Comparison of ENCODE assay signal across 6 cellular contexts in the genomic region with DNA sequence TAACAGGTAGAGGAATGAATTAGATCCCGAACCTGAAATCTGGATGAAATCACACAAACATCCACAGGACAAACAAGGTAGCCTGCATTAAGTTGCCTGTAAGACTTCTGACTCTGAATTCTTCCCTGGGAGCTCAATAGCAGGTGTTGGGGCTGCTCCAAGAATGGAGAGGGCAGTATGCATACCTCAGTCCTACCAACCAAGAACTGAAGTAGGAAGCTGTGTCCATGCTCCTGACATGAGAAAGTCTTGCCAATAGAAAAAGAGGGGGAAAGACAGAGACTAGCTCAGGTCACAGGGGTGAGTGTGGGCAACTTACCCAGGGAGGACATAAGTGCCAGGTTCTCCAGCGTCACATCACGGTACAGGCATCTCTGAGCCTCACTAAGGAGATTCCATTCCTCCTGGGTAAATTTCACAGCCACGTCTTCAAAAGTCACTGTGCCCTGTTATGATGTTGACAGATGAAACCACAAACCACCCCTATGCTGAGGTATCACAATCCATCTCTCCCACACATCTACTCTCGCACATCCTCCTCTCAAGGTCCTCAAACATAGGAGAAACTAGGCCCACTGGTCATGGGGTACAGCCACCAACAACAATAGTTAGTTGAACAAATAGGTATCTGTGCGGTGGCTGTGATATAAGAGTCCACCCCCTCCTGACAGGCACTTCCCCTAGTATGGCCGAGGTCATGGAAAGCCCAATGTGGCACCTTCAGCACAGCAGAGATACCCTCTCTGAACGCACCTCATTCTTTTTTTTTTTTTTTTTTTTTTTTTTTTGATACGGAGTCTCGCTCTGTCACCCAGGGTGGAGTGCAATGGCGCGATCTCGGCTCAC. TPM values are rescaled to one million over a fixed set of nuclear protein-coding genes. Genes with fewer than 3 reads are reported as not detected.
DNase-seq lines count a peak whose midpoint lies in the region; ATAC-seq and TF ChIP-seq lines count a peak whose summit lies in the region.
"Not testable (repeated sequence)": the region's sequence is repeated elsewhere in the genome, so short reads cannot be mapped to it uniquely, and the experiment has no call there.

No MANE protein-coding gene starts in this region.

- CTCF ChIA-PET in activated CD4-positive, alpha-beta memory T cell treated with anti-CD3 and anti-CD28 coated beads, Interleukin-2, amount 10 ng/mL, durations not matched to agents 7 days and 5 days (lab: Charles Lee), result not testable (repeated sequence)

- H3K79me2 ChIP-seq in KMS-11 (ENCODE audit: insufficient read depth, low read depth), result peaks cover 13% of the 10 kb centered on the region; the same call in 1 of the 2 replicates

- not testable (repeated sequence) for H3K9me3 Mint-ChIP-seq in activated CD4-positive, alpha-beta memory T cell treated with anti-CD3 and anti-CD28 coated beads, Interleukin-2, amount 10 ng/mL, durations not matched to agents 7 days and 5 days

- peaks cover 42% of the 10 kb centered on the region for H3K4me1 Mint-ChIP-seq in activated CD4-positive, alpha-beta memory T cell treated with anti-CD3 and anti-CD28 coated beads, Interleukin-2, amount 10 ng/mL, durations not matched to agents 7 days and 5 days

- not testable (repeated sequence) for H2AFZ ChIP-seq in KMS-11 (ENCODE audit: low read depth)

- intact Hi-C loops in colonic mucosa (cut with DNase I); right lobe of liver (cut with DNase I): not testable (repeated sequence)
- intact Hi-C loops in gastrocnemius medialis (cut with DNase I; ENCODE audit: low total_unique reads), result loop anchor here (5.0 kb wide), 1 partner anchor 66 kb away; the partner anchor contains the start of gene ZNF776

- peak overlapping the region; percentile 68 for H3K27ac Mint-ChIP-seq in activated CD4-positive, alpha-beta memory T cell treated with anti-CD3 and anti-CD28 coated beads, Interleukin-2, amount 10 ng/mL, durations not matched to agents 7 days and 5 days

- POLR2A ChIA-PET in activated CD4-positive, alpha-beta memory T cell treated with anti-CD3 and anti-CD28 coated beads, Interleukin-2, amount 10 ng/mL, durations not matched to agents 7 days and 5 days (lab: Charles Lee), result interaction anchor here (0.7 to 1.2 kb wide), 3 partner anchors 16 to 128 kb away, joined by 3 read pairs; partner anchors contain the start of gene ZNF587

- peaks cover 50% of the 10 kb centered on the region for H3K36me3 Mint-ChIP-seq in activated CD4-positive, alpha-beta memory T cell treated with anti-CD3 and anti-CD28 coated beads, Interleukin-2, amount 10 ng/mL, durations not matched to agents 7 days and 5 days (ENCODE audit: low read depth)

- peaks cover 30% of the 10 kb centered on the region for H3K4me1 ChIP-seq in BLaER1
- peaks cover 23% of the 10 kb centered on the region for H3K4me1 ChIP-seq in KMS-11 (ENCODE audit: low read depth, poor library complexity, severe bottlenecking)
- peaks cover 14% of the 10 kb centered on the region for H3K4me1 ChIP-seq in colonic mucosa
- H3K4me1 ChIP-seq in right lobe of liver, result peaks cover 0 to 45% (median 10%) of the 10 kb centered on the region in 4 donors
- H3K4me1 ChIP-seq in gastrocnemius medialis, result peaks cover 18 to 20% of the 10 kb centered on the region in 2 donors

- H3K9me3 ChIP-seq in BLaER1, colonic mucosa, right lobe of liver, gastrocnemius medialis: not testable (repeated sequence)

- peak; percentile 21 for DNase-seq in activated CD4-positive, alpha-beta memory T cell treated with anti-CD3 and anti-CD28 coated beads, Interleukin-2, amount 10 ng/mL, durations not matched to agents 7 days and 5 days
- not testable (repeated sequence) for DNase-seq in colonic mucosa, right lobe of liver, gastrocnemius medialis

- peaks cover 32% of the 10 kb centered on the region for H4K20me1 ChIP-seq in BLaER1
- H4K20me1 ChIP-seq in KMS-11 (ENCODE audit: insufficient read depth), result not testable (repeated sequence)

- H3K4me2 ChIP-seq in BLaER1, result peak overlapping the region; percentile 88
- peak overlapping the region; percentile 85 for H3K4me2 ChIP-seq in KMS-11

- not testable (repeated sequence) for ATAC-seq in right lobe of liver, gastrocnemius medialis

- in situ Hi-C loops in gastrocnemius medialis (cut with MboI; ENCODE audit: low sequenced_read_pairs in 4 of 4), result not testable (repeated sequence)

- not testable (repeated sequence) for H3K27me3 ChIP-seq in BLaER1; KMS-11 (ENCODE audit: insufficient read depth, low read depth); colonic mucosa; right lobe of liver; gastrocnemius medialis

- H3K4me3 ChIP-seq in BLaER1, result peak overlapping the region; percentile 79; the same call in 1 of the 2 replicates
- not testable (repeated sequence) for H3K4me3 ChIP-seq in KMS-11 (IDR thresholded peaks at IDR 0.05; ENCODE audit: insufficient read depth, low read depth, low read length)
- peak overlapping the region; percentile 81 for H3K4me3 ChIP-seq in colonic mucosa
- peak overlapping the region in 2 of 3 donors; percentile 63 to 80 for H3K4me3 ChIP-seq in right lobe of liver
- peak overlapping the region; percentile 66 to 89 (median 75) for H3K4me3 ChIP-seq in gastrocnemius medialis

- not testable (repeated sequence) for H3K27me3 Mint-ChIP-seq in activated CD4-positive, alpha-beta memory T cell treated with anti-CD3 and anti-CD28 coated beads, Interleukin-2, amount 10 ng/mL, durations not matched to agents 7 days and 5 days

- peak overlapping the region; percentile 93 for H3K4me3 Mint-ChIP-seq in activated CD4-positive, alpha-beta memory T cell treated with anti-CD3 and anti-CD28 coated beads, Interleukin-2, amount 10 ng/mL, durations not matched to agents 7 days and 5 days

- H3K36me3 ChIP-seq in BLaER1 (peaks cover 40% of the 10 kb centered on the region), right lobe of liver (peaks cover 0 to 22% (median 7%) of the 10 kb centered on the region in 4 donors), gastrocnemius medialis (peaks cover 0 to 16% of the 10 kb centered on the region in 2 donors)
- H3K36me3 ChIP-seq in KMS-11 (ENCODE audit: insufficient read depth); colonic mucosa: not testable (repeated sequence)

- not testable (repeated sequence) for H3K9ac ChIP-seq in BLaER1, KMS-11
- peak overlapping the region; percentile 67 to 92 for H3K9ac ChIP-seq in colonic mucosa (ENCODE audit: low read depth in 2 of 2, low read length in 2 of 2)

- WGBS in right lobe of liver (ENCODE audit: insufficient coverage, low coverage, low lambda C conversion rate, missing lambda C conversion rate), result 77% methylated on average over 8 of the region's 13 CpGs

- H3K27ac ChIP-seq in BLaER1, KMS-11: not testable (repeated sequence)
- H3K27ac ChIP-seq in colonic mucosa (peak overlapping the region; percentile 62), right lobe of liver (peak overlapping the region in 2 of 3 donors; percentile 48 to 72), gastrocnemius medialis (peak overlapping the region; percentile 75 to 90 (median 84))

- TF ChIP-seq POLR2A in right lobe of liver (IDR thresholded peaks at IDR 0.05); gastrocnemius medialis (IDR thresholded peaks at IDR 0.05): not testable (repeated sequence)

- TF ChIP-seq CTCF in KMS-11 (conservative IDR thresholded peaks at IDR 0.05; ENCODE audit: low read depth, low read length); colonic mucosa (IDR thresholded peaks at IDR 0.05); right lobe of liver (IDR thresholded peaks at IDR 0.05); gastrocnemius medialis (IDR thresholded peaks at IDR 0.05 in 4 of 5, conservative IDR thresholded peaks at IDR 0.05 in 1 of 5): not testable (repeated sequence)

RNA-seq across cellular contexts. Expression of gene ZNF552, which starts 1.5 kb away (rescaled TPM):
- total RNA-seq in activated CD4-positive, alpha-beta memory T cell treated with anti-CD3 and anti-CD28 coated beads, Interleukin-2, amount 10 ng/mL, durations not matched to agents 7 days and 5 days, result 1 to 10 TPM; 8.4 to 8.6 TPM
- total RNA-seq in colonic mucosa (10 to 100 TPM; 21.7 to 24.8 TPM), right lobe of liver (1 to 10 TPM; 2.6 to 9.0 (median 4.9) TPM), gastrocnemius medialis (1 to 10 TPM; 1.2 to 2.3 (median 1.8) TPM)

RNA-seq across cellular contexts. Expression of gene ZNF587B, which starts 16.9 kb away (rescaled TPM):
- total RNA-seq in activated CD4-positive, alpha-beta memory T cell treated with anti-CD3 and anti-CD28 coated beads, Interleukin-2, amount 10 ng/mL, durations not matched to agents 7 days and 5 days, result 10 to 100 TPM; 14.0 to 14.6 TPM
- total RNA-seq in colonic mucosa (10 to 100 TPM; 12.5 to 22.3 TPM), right lobe of liver (10 to 100 TPM in 3 of 6 experiments, 1 to 10 TPM in 3; 7.2 to 13.1 (median 10.4) TPM), gastrocnemius medialis (1 to 10 TPM; 2.1 to 9.6 (median 6.3) TPM)

RNA-seq across cellular contexts. Expression of gene ZNF587, which starts 36.5 kb away (rescaled TPM):
- 10 to 100 TPM; 34.9 to 36.2 TPM for total RNA-seq in activated CD4-positive, alpha-beta memory T cell treated with anti-CD3 and anti-CD28 coated beads, Interleukin-2, amount 10 ng/mL, durations not matched to agents 7 days and 5 days
- 10 to 100 TPM; 46.4 to 70.7 TPM for total RNA-seq in colonic mucosa
- total RNA-seq in right lobe of liver, result 10 to 100 TPM in 5 of 6 experiments, 1 to 10 TPM in 1; 5.2 to 20.2 (median 12.6) TPM
- total RNA-seq in gastrocnemius medialis, result 1 to 10 TPM; 4.5 to 9.0 (median 5.5) TPM

RNA-seq across cellular contexts. Expression of gene ZNF586, which starts 43.7 kb away (rescaled TPM):
- total RNA-seq in activated CD4-positive, alpha-beta memory T cell treated with anti-CD3 and anti-CD28 coated beads, Interleukin-2, amount 10 ng/mL, durations not matched to agents 7 days and 5 days, result 10 to 100 TPM; 20.1 to 21.8 TPM
- total RNA-seq in colonic mucosa, result 10 to 100 TPM; 13.1 to 17.6 TPM
- 1 to 10 TPM; 4.0 to 8.4 (median 5.9) TPM for total RNA-seq in right lobe of liver
- 10 to 100 TPM in 1 of 4 donors, 1 to 10 TPM in 3; 7.6 to 13.3 (median 9.2) TPM for total RNA-seq in gastrocnemius medialis
